In genomic region chr12:31306871-31307270, GRCh38 we compare ENCODE assay signal across 21 cellular contexts. TPM values are rescaled to one million over a fixed set of nuclear protein-coding genes. Genes with fewer than 3 reads are reported as not detected.
DNase-seq lines count a peak whose midpoint lies in the region; ATAC-seq, FAIRE-seq and TF ChIP-seq lines count a peak whose summit lies in the region.
"Had no signal": no experiment of that assay in that cellular context is flagged by ENCODE, and none has a peak within 500 bp of the region (broad histone marks: within the 10 kb centered on the region; RNA-seq: fewer than 3 reads in every experiment).

No MANE protein-coding gene starts in this region.

- intact Hi-C loops in Caco-2 (cut with micrococcal nuclease; ENCODE audit: unreplicated experiment): no loop called here

- H3K4me3 Mint-ChIP-seq in Caco-2 (ENCODE audit: unreplicated experiment): no peak overlapping the region
- no peak overlapping the region for H3K4me3 Mint-ChIP-seq in astrocyte (ENCODE audit: unreplicated experiment)
- H3K4me3 Mint-ChIP-seq: CD8-positive, alpha-beta T cell had no signal

- CTCF ChIA-PET in Caco-2 (lab: Charles Lee): no interaction called here

- H3K79me2 ChIP-seq in astrocyte (ENCODE audit: insufficient read depth, low read length): peaks cover 99% of the 10 kb centered on the region

- H3K4me2 ChIP-seq in astrocyte (ENCODE audit: low read length): no peak overlapping the region
- H3K4me2 ChIP-seq: BLaER1 treated with 17β-estradiol and CSF1 and Interleukin-3, amounts not matched to agents 10 nM and 100 nM had no signal

- H3K27ac Mint-ChIP-seq in Caco-2 (ENCODE audit: unreplicated experiment) (peak overlapping the region; percentile 18), astrocyte (ENCODE audit: unreplicated experiment) (peak overlapping the region; percentile 22)

- H3K4me1 ChIP-seq in Caco-2 (peaks cover 30% of the 10 kb centered on the region), astrocyte (ENCODE audit: insufficient read depth, low read length) (no peaks in the 10 kb centered on the region)

- H2AFZ ChIP-seq in astrocyte (ENCODE audit: low read depth, low read length): no peak overlapping the region

- no TSS peak for BruUV-seq in Caco-2 (replicated peaks; lab: Mats Ljungman, UMichigan)

- FAIRE-seq in HTR-8/SVneo (lab: Jason Lieb, UNC) (peak; percentile 72), astrocyte (lab: Jason Lieb, UNC) (no peak)
- FAIRE-seq: H1 had no signal

- no peak overlapping the region for H3K27ac ChIP-seq in astrocyte (ENCODE audit: low read depth, low read length)
- H3K27ac ChIP-seq: BLaER1 treated with 17β-estradiol and CSF1 and Interleukin-3, amounts not matched to agents 10 nM and 100 nM had no signal

- DNase-seq in Caco-2 (no peak), HTR-8/SVneo (ENCODE audit: insufficient read length, low spot score) (no peak), astrocyte (ENCODE audit: low read depth) (no peak), fibroblast of villous mesenchyme (ENCODE audit: low read depth) (peak; percentile 45), mucosa of gallbladder (ENCODE audit: low spot score) (no peak), NCI-H524 (lab: John Stamatoyannopoulos, UW) (no peak), activated gamma-delta T cell (lab: John Stamatoyannopoulos, UW) (no peak)
- DNase-seq: CD8-positive, alpha-beta T cell; DMS79 treated with DMSO at 0.1 percent for 48 hours; KG1; NCI-H1105 treated with DMSO at 0.1 percent for 48 hours; NCI-H1694; NCI-H510A; NCI-H774; PC-3; RPMI8226; SHP77 treated with DMSO at 0.1 percent for 48 hours had no signal

- no peaks in the 10 kb centered on the region for H3K9me3 ChIP-seq in Caco-2
- no peaks in the 10 kb centered on the region for H3K9me3 ChIP-seq in astrocyte (ENCODE audit: insufficient read depth, low read depth, low read length)

- H3K4me3 ChIP-seq in Caco-2 (ENCODE audit: low read depth, low read length) (no peak overlapping the region), astrocyte (ENCODE audit: insufficient read depth, low read depth, low read length) (no peak overlapping the region), fibroblast of villous mesenchyme (ENCODE audit: low read depth, low read length) (no peak overlapping the region)
- H3K4me3 ChIP-seq: BLaER1 treated with 17β-estradiol and CSF1 and Interleukin-3, amounts not matched to agents 10 nM and 100 nM had no signal

- TF ChIP-seq CTCF in Caco-2 (IDR thresholded peaks at IDR 0.05; ENCODE audit: insufficient read depth in 1 of 2, low read depth in 1 of 2, low read length in 1 of 2, severe bottlenecking in 1 of 2, unreplicated experiment in 1 of 2) (no peak), astrocyte (IDR thresholded peaks at IDR 0.05; ENCODE audit: insufficient read depth, low read depth, low read length) (no peak), fibroblast of villous mesenchyme (IDR thresholded peaks at IDR 0.05; ENCODE audit: insufficient read depth, low read depth, low read length) (no peak)

- H4K20me1 ChIP-seq in astrocyte (ENCODE audit: insufficient read depth, low read length): peaks cover 96% of the 10 kb centered on the region

- peaks cover 98% of the 10 kb centered on the region for H3K36me3 Mint-ChIP-seq in Caco-2 (ENCODE audit: insufficient read depth, unreplicated experiment)
- H3K36me3 Mint-ChIP-seq in astrocyte (ENCODE audit: low read depth, unreplicated experiment): peaks cover 4% of the 10 kb centered on the region

- H3K27me3 ChIP-seq in Caco-2 (replicated peaks; ENCODE audit: control insufficient read depth, insufficient read depth, low read length) (no peaks in the 10 kb centered on the region), astrocyte (ENCODE audit: insufficient read depth, low read length) (no peaks in the 10 kb centered on the region)
- H3K27me3 ChIP-seq: BLaER1 treated with 17β-estradiol and CSF1 and Interleukin-3, amounts not matched to agents 10 nM and 100 nM had no signal

- no peak overlapping the region for H3K9ac ChIP-seq in astrocyte (ENCODE audit: low read length)
- H3K9ac ChIP-seq: BLaER1 treated with 17β-estradiol and CSF1 and Interleukin-3, amounts not matched to agents 10 nM and 100 nM had no signal

- peaks cover 69% of the 10 kb centered on the region for H3K4me1 Mint-ChIP-seq in Caco-2 (ENCODE audit: low read depth, unreplicated experiment)
- peaks cover 15% of the 10 kb centered on the region for H3K4me1 Mint-ChIP-seq in astrocyte (ENCODE audit: low read depth, unreplicated experiment)

- H3K9me3 Mint-ChIP-seq in Caco-2 (ENCODE audit: unreplicated experiment) (no peaks in the 10 kb centered on the region), astrocyte (ENCODE audit: unreplicated experiment) (no peaks in the 10 kb centered on the region)

- ATAC-seq in GM21381 (IDR thresholded peaks at IDR 0.05; ENCODE audit: unreplicated experiment): no peak
- ATAC-seq: CD8-positive, alpha-beta T cell; PC-3; SK-N-SH treated with all-trans-retinoic acid at 6 μM for 48 hours had no signal

- H3K36me3 ChIP-seq in Caco-2 (ENCODE audit: control insufficient read depth, insufficient read depth, low read length) (peaks cover 7% of the 10 kb centered on the region), astrocyte (ENCODE audit: insufficient read depth, low read length) (peaks cover 24% of the 10 kb centered on the region)

- H3K27me3 Mint-ChIP-seq in Caco-2 (ENCODE audit: insufficient read depth, unreplicated experiment) (no peaks in the 10 kb centered on the region), astrocyte (ENCODE audit: low read depth, unreplicated experiment) (no peaks in the 10 kb centered on the region)

- POLR2A ChIA-PET in Caco-2 (lab: Charles Lee): interaction anchor here (0.6 kb wide), 1 partner anchor 202 kb away, joined by 3 read pairs; no protein-coding TSS in a partner anchor

RNA-seq across cellular contexts. Expression of gene SINHCAF, which starts 19.1 kb away (rescaled TPM):
- total RNA-seq in Caco-2 (2022) (286 and 319 TPM in 2 replicates), astrocyte (91.0 and 115 TPM in 2 replicates), fibroblast of villous mesenchyme (28.3 and 39.3 TPM in 2 replicates), mucosa of gallbladder (73.3 TPM)
